ENCODE assay signal across 13 cellular contexts in genomic region chr4:111400736-111401135, GRCh38.
DNase-seq lines count a peak whose midpoint lies in the region; ATAC-seq and TF ChIP-seq lines count a peak whose summit lies in the region.
"Had no signal": no experiment of that assay in that cellular context is flagged by ENCODE, and none has a peak within 500 bp of the region (broad histone marks: within the 10 kb centered on the region; RNA-seq: fewer than 3 reads in every experiment).

No MANE protein-coding gene starts in this region.

- H3K27ac Mint-ChIP-seq in activated T-cell treated with anti-CD3 and anti-CD28 coated beads, Interleukin-2, amount 50 U/mL, for 24 hours, result no peak overlapping the region
- H3K27ac Mint-ChIP-seq: activated naive CD8-positive, alpha-beta T cell treated with anti-CD3 and anti-CD28 coated beads, Interleukin-2, amount 10 ng/mL, durations not matched to agents 7 days and 5 days had no signal

- peaks cover 5% of the 10 kb centered on the region for H3K9me3 Mint-ChIP-seq in activated T-cell treated with anti-CD3 and anti-CD28 coated beads, Interleukin-2, amount 50 U/mL, for 24 hours
- H3K9me3 Mint-ChIP-seq: activated naive CD8-positive, alpha-beta T cell treated with anti-CD3 and anti-CD28 coated beads, Interleukin-2, amount 10 ng/mL, durations not matched to agents 7 days and 5 days had no signal

- H3K4me3 ChIP-seq in fibroblast of pulmonary artery (replicated peaks; ENCODE audit: low read depth, low read length) (no peak overlapping the region), retinal pigment epithelial cell (ENCODE audit: low read length) (no peak overlapping the region)
- H3K4me3 ChIP-seq: K562, spleen had no signal

- no peak overlapping the region for H3K4me3 Mint-ChIP-seq in activated T-cell treated with anti-CD3 and anti-CD28 coated beads, Interleukin-2, amount 50 U/mL, for 24 hours
- H3K4me3 Mint-ChIP-seq: activated naive CD8-positive, alpha-beta T cell treated with anti-CD3 and anti-CD28 coated beads, Interleukin-2, amount 10 ng/mL, durations not matched to agents 7 days and 5 days had no signal

- ATAC-seq in HG02870 (IDR thresholded peaks at IDR 0.05; ENCODE audit: unreplicated experiment), result no peak
- ATAC-seq: HCT116, K562 had no signal

- DNase-seq in H4 (ENCODE audit: low spot score) (peak; percentile 23), NCI-H69 (lab: John Stamatoyannopoulos, UW) (peak; percentile 93), fibroblast of pulmonary artery (ENCODE audit: low read depth) (peak; percentile 48), retinal pigment epithelial cell (ENCODE audit: low read depth) (peak; percentile 62), OCI-M1 (lab: John Stamatoyannopoulos, UW) (no peak), HPDE6-E6E7 (ENCODE audit: extremely low spot score) (no peak)
- no peak for DNase-seq in activated T-cell treated with anti-CD3 and anti-CD28 coated beads, Interleukin-2, amount 50 U/mL, for 24 hours
- DNase-seq: activated naive CD8-positive, alpha-beta T cell treated with anti-CD3 and anti-CD28 coated beads, Interleukin-2, amount 10 ng/mL, durations not matched to agents 7 days and 5 days; spleen; T-helper 2 cell had no signal

- TF ChIP-seq CTCF in fibroblast of pulmonary artery (IDR thresholded peaks at IDR 0.05; ENCODE audit: low read length, missing control alignments), result no peak
- TF ChIP-seq CTCF in retinal pigment epithelial cell (conservative IDR thresholded peaks at IDR 0.05; ENCODE audit: low read depth, low read length), result no peak

- no peaks in the 10 kb centered on the region for H3K27me3 Mint-ChIP-seq in activated T-cell treated with anti-CD3 and anti-CD28 coated beads, Interleukin-2, amount 50 U/mL, for 24 hours
- H3K27me3 Mint-ChIP-seq: activated naive CD8-positive, alpha-beta T cell treated with anti-CD3 and anti-CD28 coated beads, Interleukin-2, amount 10 ng/mL, durations not matched to agents 7 days and 5 days had no signal

- no peaks in the 10 kb centered on the region for H3K36me3 Mint-ChIP-seq in activated T-cell treated with anti-CD3 and anti-CD28 coated beads, Interleukin-2, amount 50 U/mL, for 24 hours (ENCODE audit: low read depth)
- H3K36me3 Mint-ChIP-seq: activated naive CD8-positive, alpha-beta T cell treated with anti-CD3 and anti-CD28 coated beads, Interleukin-2, amount 10 ng/mL, durations not matched to agents 7 days and 5 days had no signal

- H3K4me1 Mint-ChIP-seq in activated T-cell treated with anti-CD3 and anti-CD28 coated beads, Interleukin-2, amount 50 U/mL, for 24 hours (ENCODE audit: low read depth), result no peaks in the 10 kb centered on the region
- H3K4me1 Mint-ChIP-seq: activated naive CD8-positive, alpha-beta T cell treated with anti-CD3 and anti-CD28 coated beads, Interleukin-2, amount 10 ng/mL, durations not matched to agents 7 days and 5 days had no signal

Comparison
In these comparisons a context has a peak if more than half of its experiments do, and no peak if none do; other contexts are left out.
1. DNase-seq: peak in H4 (single experiment), NCI-H69 (single experiment), fibroblast of pulmonary artery (single experiment) and retinal pigment epithelial cell (single experiment); none in activated T-cell treated with anti-CD3 and anti-CD28 coated beads, Interleukin-2, amount 50 U/mL, for 24 hours (single experiment), OCI-M1 (single experiment) and HPDE6-E6E7 (single experiment).